Comparison of ENCODE assay signal across 1 cellular context in genomic region chr12:69879007-69879960, GRCh38.
TF ChIP-seq lines count a peak whose summit lies in the region.

No MANE protein-coding gene starts in this region.

TF ChIP-seq in H1, 55 proteins besides CTCF, POLR2A, EP300 and RAD21:
- TF ChIP-seq CREB1 (IDR thresholded peaks at IDR 0.05) (no peak), TAF7 (optimal IDR thresholded peaks at IDR 0.05; ENCODE audit: borderline replicate concordance, low read depth, low read length) (peak; percentile 6), JUND (IDR thresholded peaks at IDR 0.05; ENCODE audit: low read length) (no peak), BCL11A (IDR thresholded peaks at IDR 0.05; ENCODE audit: low read depth in 2 of 2, low read length in 2 of 2) (no peak)
